ENCODE assay signal across 25 cellular contexts in genomic region chr13:111402441-111402840, GRCh38.
"Had no signal": no experiment of that assay in that cellular context is flagged by ENCODE, and none has a peak within 500 bp of the region (broad histone marks: within the 10 kb centered on the region; RNA-seq: fewer than 3 reads in every experiment).

No MANE protein-coding gene starts in this region.

- H3K27ac ChIP-seq: adrenal gland, body of pancreas, colonic mucosa, heart left ventricle, WERI-Rb-1 had no signal

- H3K4me1 ChIP-seq: adrenal gland, body of pancreas, colonic mucosa, heart left ventricle had no signal

- H3K27me3 ChIP-seq: adrenal gland, colonic mucosa had no signal

- H3K4me3 ChIP-seq: adrenal gland, body of pancreas, colonic mucosa, heart left ventricle had no signal

- H3K9me3 ChIP-seq: adrenal gland, body of pancreas, colonic mucosa, heart left ventricle had no signal

- DNase-seq: activated B cell treated with CpG ODN at 0.5 μM for 24 hours; activated CD4-positive, alpha-beta T cell treated with anti-CD3 and anti-CD28 coated beads for 48 hours; activated CD4-positive, alpha-beta T cell treated with anti-CD3 and anti-CD28 coated beads, Interleukin-2, amount 50 U/mL, for 1 hour; activated CD4-positive, alpha-beta T cell treated with anti-CD3 and anti-CD28 coated beads, Interleukin-2, amount 50 U/mL, for 48 hours; activated CD8-positive, alpha-beta memory T cell treated with anti-CD3 and anti-CD28 coated beads for 24 hours; activated CD8-positive, alpha-beta T cell treated with anti-CD3 and anti-CD28 coated beads for 36 hours; activated gamma-delta T cell; activated naive CD4-positive, alpha-beta T cell; activated naive CD8-positive, alpha-beta T cell treated with anti-CD3 and anti-CD28 coated beads for 36 hours; activated naive CD8-positive, alpha-beta T cell treated with anti-CD3 and anti-CD28 coated beads, Interleukin-2, amount 50 U/mL, for 24 hours; activated T-cell treated with anti-CD3 and anti-CD28 coated beads, Interleukin-2, amount 50 U/mL, for 4 hours; adrenal gland; amygdala; body of pancreas; central memory CD4-positive, alpha-beta T cell; cerebellar nuclear complex; colonic mucosa; effector memory CD4-positive, alpha-beta T cell; endodermal cell; foreskin fibroblast; heart left ventricle; SW 1271; T-cell; T-helper 9 cell; WERI-Rb-1 had no signal

- H3K36me3 ChIP-seq: adrenal gland, colonic mucosa, heart left ventricle, WERI-Rb-1 had no signal
